Comparison of ENCODE assay signal across 8 cellular contexts in genomic region chr2:98479959-98480524, GRCh38. TPM values are rescaled to one million over a fixed set of nuclear protein-coding genes. Genes with fewer than 3 reads are reported as not detected.
DNase-seq lines count a peak whose midpoint lies in the region; ATAC-seq and TF ChIP-seq lines count a peak whose summit lies in the region.

No MANE protein-coding gene starts in this region.

- peaks cover 28 to 31% of the 10 kb centered on the region in 2 donors for H3K36me3 Mint-ChIP-seq in CD14-positive monocyte

- H3K27me3 ChIP-seq in SJCRH30, result no peaks in the 10 kb centered on the region

- TF ChIP-seq CTCF in CD14-positive monocyte (IDR thresholded peaks at IDR 0.05), result no peak

- no peak overlapping the region for H3K4me3 ChIP-seq in SJCRH30

- intact Hi-C loops in CD14-positive monocyte (cut with micrococcal nuclease), result no loop called here

- H3K27ac ChIP-seq in SJCRH30, result no peak overlapping the region

- H3K27ac Mint-ChIP-seq in CD14-positive monocyte, result peak overlapping the region in 2 of 7 donors; percentile 57 to 74

- no peaks in the 10 kb centered on the region for H3K36me3 ChIP-seq in SJCRH30

- ATAC-seq in HG03175 (IDR thresholded peaks at IDR 0.05; ENCODE audit: unreplicated experiment), result peak; percentile 25

- peaks cover 67% of the 10 kb centered on the region for H3K4me1 Mint-ChIP-seq in CD14-positive monocyte

- no peaks in the 10 kb centered on the region for H3K9me3 Mint-ChIP-seq in CD14-positive monocyte

- H3K4me1 ChIP-seq in SJCRH30, result peaks cover 26% of the 10 kb centered on the region

- no peak overlapping the region for H3K4me3 Mint-ChIP-seq in CD14-positive monocyte

- H3K9me3 ChIP-seq in SJCRH30 (replicated peaks), result no peaks in the 10 kb centered on the region

- H3K27me3 Mint-ChIP-seq in CD14-positive monocyte (ENCODE audit: low read depth in 3 of 3), result peaks cover 0 to 4% (median 0%) of the 10 kb centered on the region in 3 donors

- DNase-seq in NCI-H748 (lab: John Stamatoyannopoulos, UW; ENCODE audit: unreplicated experiment), result peak; percentile 17
- no peak for DNase-seq in NCI-H748 treated with DMSO at 0.1 percent for 48 hours (lab: John Stamatoyannopoulos, UW)
- peak; percentile 32 to 35 for DNase-seq in SJCRH30
- peak; percentile 38 for DNase-seq in central memory CD4-positive, alpha-beta T cell
- peak; percentile 64 for DNase-seq in mucosa of gallbladder (ENCODE audit: low spot score)
- DNase-seq in CD14-positive monocyte (ENCODE audit: low spot score), result no peak
- DNase-seq in SK-N-DZ (ENCODE audit: low spot score), result no peak

RNA-seq across cellular contexts. Expression of gene INPP4A, which starts 35.4 kb away (rescaled TPM):
- 21.4 and 25.0 TPM in 2 replicates for total RNA-seq in SJCRH30 (2014; rRNA removed; shearing (Covaris generic))
- total RNA-seq in mucosa of gallbladder, result 32.7 TPM
- polyA plus RNA-seq in CD14-positive monocyte, result 10 to 100 TPM; 13.7 to 20.7 TPM
- 15.9 and 17.4 TPM in 2 replicates for polyA plus RNA-seq in SK-N-DZ (2014; cell fraction: cytosol; rRNA removed)
- polyA plus RNA-seq in SK-N-DZ (2014; cell fraction: nucleus; rRNA removed), result 18.6 and 39.3 TPM in 2 replicates

Comparison
In these comparisons a context has a peak if more than half of its experiments do, and no peak if none do; other contexts are left out.
1. DNase-seq: peak in NCI-H748 (single experiment), SJCRH30 (2 of 2), central memory CD4-positive, alpha-beta T cell (single experiment) and mucosa of gallbladder (single experiment); none in NCI-H748 treated with DMSO at 0.1 percent for 48 hours (single experiment), CD14-positive monocyte (single experiment) and SK-N-DZ (single experiment).